11 cellular contexts compared by ENCODE assay signal in genomic region chr1:155932487-155932886, GRCh38. TPM values are rescaled to one million over a fixed set of nuclear protein-coding genes. Genes with fewer than 3 reads are reported as not detected.
DNase-seq lines count a peak whose midpoint lies in the region; ATAC-seq and TF ChIP-seq lines count a peak whose summit lies in the region.
"Had no signal": no experiment of that assay in that cellular context is flagged by ENCODE, and none has a peak within 500 bp of the region (broad histone marks: within the 10 kb centered on the region; RNA-seq: fewer than 3 reads in every experiment).

No MANE protein-coding gene starts in this region.

- POLR2A ChIA-PET in activated CD8-positive, alpha-beta T cell treated with anti-CD3 and anti-CD28 coated beads, Interleukin-2, amount 10 ng/mL, durations not matched to agents 7 days and 5 days (lab: Charles Lee) = interaction anchor here (0.9 to 4.2 kb wide), 4 partner anchors 12 to 280 kb away, joined by 3 to 39 read pairs (median 10); partner anchors contain the start of genes PMF1 and SYT11

- intact Hi-C loops in natural killer cell (cut with micrococcal nuclease) = no loop called here
- intact Hi-C loops in upper lobe of right lung (cut with DNase I) = no loop called here

- TF ChIP-seq CTCF in natural killer cell (IDR thresholded peaks at IDR 0.05) (no peak), glutamatergic neuron (IDR thresholded peaks at IDR 0.05; ENCODE audit: partially characterized antibody, unreplicated experiment) (no peak), upper lobe of right lung (IDR thresholded peaks at IDR 0.05) (no peak)

- ATAC-seq in natural killer cell (no peak), upper lobe of right lung (no peak), GM18909 (IDR thresholded peaks at IDR 0.05; ENCODE audit: poor library complexity, unreplicated experiment) (no peak), HG03469 (IDR thresholded peaks at IDR 0.05; ENCODE audit: unreplicated experiment) (no peak)
- no peak for ATAC-seq in natural killer cell treated with Interleukin-12 subunit alpha and Interleukin-12 subunit beta and Interleukin-15 and Interleukin-18, amount 100 ng/mL, for 72 hours
- no peak for ATAC-seq in activated CD8-positive, alpha-beta T cell treated with anti-CD3 and anti-CD28 coated beads, Interleukin-2, amount 10 ng/mL, durations not matched to agents 7 days and 5 days
- ATAC-seq: pancreas had no signal

- no peaks in the 10 kb centered on the region for H3K9me3 ChIP-seq in upper lobe of right lung
- H3K9me3 ChIP-seq: pancreas had no signal

- no peak overlapping the region for H3K27ac ChIP-seq in upper lobe of right lung
- H3K27ac ChIP-seq: pancreas had no signal

- H3K4me1 Mint-ChIP-seq in natural killer cell (peaks cover 19 to 22% of the 10 kb centered on the region in 2 donors), glutamatergic neuron (ENCODE audit: low read depth, unreplicated experiment) (no peaks in the 10 kb centered on the region)
- H3K4me1 Mint-ChIP-seq in natural killer cell treated with Interleukin-12 subunit alpha and Interleukin-12 subunit beta and Interleukin-15 and Interleukin-18, amount 100 ng/mL, for 72 hours (ENCODE audit: low read depth in 2 of 2) = peaks cover 21 to 25% of the 10 kb centered on the region in 2 donors
- peaks cover 41% of the 10 kb centered on the region for H3K4me1 Mint-ChIP-seq in activated CD8-positive, alpha-beta T cell treated with anti-CD3 and anti-CD28 coated beads, Interleukin-2, amount 10 ng/mL, durations not matched to agents 7 days and 5 days (ENCODE audit: low read depth)

- H3K27ac Mint-ChIP-seq in natural killer cell = no peak overlapping the region
- peak overlapping the region in 1 of 2 donors; percentile 74 for H3K27ac Mint-ChIP-seq in natural killer cell treated with Interleukin-12 subunit alpha and Interleukin-12 subunit beta and Interleukin-15 and Interleukin-18, amount 100 ng/mL, for 72 hours
- H3K27ac Mint-ChIP-seq in activated CD8-positive, alpha-beta T cell treated with anti-CD3 and anti-CD28 coated beads, Interleukin-2, amount 10 ng/mL, durations not matched to agents 7 days and 5 days = peak overlapping the region; percentile 60
- no peak overlapping the region for H3K27ac Mint-ChIP-seq in glutamatergic neuron (ENCODE audit: unreplicated experiment)

- peaks cover 6% of the 10 kb centered on the region for H3K36me3 Mint-ChIP-seq in natural killer cell
- peaks cover 14% of the 10 kb centered on the region for H3K36me3 Mint-ChIP-seq in natural killer cell treated with Interleukin-12 subunit alpha and Interleukin-12 subunit beta and Interleukin-15 and Interleukin-18, amount 100 ng/mL, for 72 hours
- peaks cover 47% of the 10 kb centered on the region for H3K36me3 Mint-ChIP-seq in activated CD8-positive, alpha-beta T cell treated with anti-CD3 and anti-CD28 coated beads, Interleukin-2, amount 10 ng/mL, durations not matched to agents 7 days and 5 days (ENCODE audit: low read depth)
- no peaks in the 10 kb centered on the region for H3K36me3 Mint-ChIP-seq in glutamatergic neuron (ENCODE audit: unreplicated experiment)

- peaks cover 42% of the 10 kb centered on the region for H3K4me1 ChIP-seq in upper lobe of right lung

- H3K36me3 ChIP-seq in upper lobe of right lung = peaks cover 60% of the 10 kb centered on the region

- peak overlapping the region; percentile 91 for H3K4me3 ChIP-seq in upper lobe of right lung

- no peak for DNase-seq in natural killer cell
- no peak for DNase-seq in natural killer cell treated with Interleukin-12 subunit alpha and Interleukin-12 subunit beta and Interleukin-15 and Interleukin-18, amount 100 ng/mL, for 72 hours (ENCODE audit: low spot score)
- no peak for DNase-seq in activated CD8-positive, alpha-beta T cell treated with anti-CD3 and anti-CD28 coated beads, Interleukin-2, amount 10 ng/mL, durations not matched to agents 7 days and 5 days
- no peak for DNase-seq in glutamatergic neuron
- DNase-seq in upper lobe of right lung = no peak
- no peak for DNase-seq in stimulated activated CD4-positive, alpha-beta T cell treated with anti-CD3 and anti-CD28 coated beads, Interleukin-2, amount 100 ng/mL, for 24 hours
- DNase-seq: activated gamma-delta T cell treated with Interleukin-2 at 50 U/mL for 16 hours, NCI-H1436 treated with DMSO at 0.1 percent for 48 hours, pancreas had no signal

- CTCF ChIA-PET in activated CD8-positive, alpha-beta T cell treated with anti-CD3 and anti-CD28 coated beads, Interleukin-2, amount 10 ng/mL, durations not matched to agents 7 days and 5 days (lab: Charles Lee) = interaction anchor here (1.2 to 4.9 kb wide), 7 partner anchors 9 to 134 kb away, joined by 3 to 96 read pairs (median 16); partner anchors contain the start of gene ARHGEF2

- no peaks in the 10 kb centered on the region for H3K9me3 Mint-ChIP-seq in natural killer cell
- no peaks in the 10 kb centered on the region for H3K9me3 Mint-ChIP-seq in natural killer cell treated with Interleukin-12 subunit alpha and Interleukin-12 subunit beta and Interleukin-15 and Interleukin-18, amount 100 ng/mL, for 72 hours
- no peaks in the 10 kb centered on the region for H3K9me3 Mint-ChIP-seq in activated CD8-positive, alpha-beta T cell treated with anti-CD3 and anti-CD28 coated beads, Interleukin-2, amount 10 ng/mL, durations not matched to agents 7 days and 5 days (ENCODE audit: insufficient read depth)
- peaks cover 1% of the 10 kb centered on the region for H3K9me3 Mint-ChIP-seq in glutamatergic neuron (ENCODE audit: unreplicated experiment)

- H3K27me3 ChIP-seq in upper lobe of right lung = no peaks in the 10 kb centered on the region
- H3K27me3 ChIP-seq: pancreas had no signal

- H3K27me3 Mint-ChIP-seq in natural killer cell (ENCODE audit: low read depth in 2 of 2) (no peaks in the 10 kb centered on the region), glutamatergic neuron (ENCODE audit: unreplicated experiment) (no peaks in the 10 kb centered on the region)
- H3K27me3 Mint-ChIP-seq in natural killer cell treated with Interleukin-12 subunit alpha and Interleukin-12 subunit beta and Interleukin-15 and Interleukin-18, amount 100 ng/mL, for 72 hours = no peaks in the 10 kb centered on the region
- H3K27me3 Mint-ChIP-seq in activated CD8-positive, alpha-beta T cell treated with anti-CD3 and anti-CD28 coated beads, Interleukin-2, amount 10 ng/mL, durations not matched to agents 7 days and 5 days (ENCODE audit: low read depth) = no peaks in the 10 kb centered on the region

- peak overlapping the region; percentile 28 for H3K4me3 Mint-ChIP-seq in natural killer cell
- no peak overlapping the region for H3K4me3 Mint-ChIP-seq in natural killer cell treated with Interleukin-12 subunit alpha and Interleukin-12 subunit beta and Interleukin-15 and Interleukin-18, amount 100 ng/mL, for 72 hours
- H3K4me3 Mint-ChIP-seq in activated CD8-positive, alpha-beta T cell treated with anti-CD3 and anti-CD28 coated beads, Interleukin-2, amount 10 ng/mL, durations not matched to agents 7 days and 5 days = no peak overlapping the region
- peak overlapping the region; percentile 30 for H3K4me3 Mint-ChIP-seq in glutamatergic neuron (ENCODE audit: unreplicated experiment)

RNA-seq across cellular contexts. Expression of gene KHDC4, which starts 1.7 kb away (rescaled TPM):
- 100 to 1,000 TPM in 1 of 3 donors, 10 to 100 TPM in 2; 61.9 to 101 (median 85.9) TPM for total RNA-seq in natural killer cell
- 10 to 100 TPM; 47.6 to 96.0 TPM for total RNA-seq in natural killer cell treated with Interleukin-12 subunit alpha and Interleukin-12 subunit beta and Interleukin-15 and Interleukin-18, amount 100 ng/mL, for 72 hours
- total RNA-seq in activated CD8-positive, alpha-beta T cell treated with anti-CD3 and anti-CD28 coated beads, Interleukin-2, amount 10 ng/mL, durations not matched to agents 7 days and 5 days = 10 to 100 TPM; 64.5 to 68.9 TPM
- 51.8 TPM for total RNA-seq in glutamatergic neuron (ENCODE audit: unreplicated experiment)
- total RNA-seq in upper lobe of right lung = 40.1 TPM

RNA-seq across cellular contexts. Expression of gene RXFP4, which starts 9.0 kb away (rescaled TPM):
- total RNA-seq in natural killer cell (not detected), glutamatergic neuron (ENCODE audit: unreplicated experiment) (not detected), upper lobe of right lung (not detected)
- not detected for total RNA-seq in natural killer cell treated with Interleukin-12 subunit alpha and Interleukin-12 subunit beta and Interleukin-15 and Interleukin-18, amount 100 ng/mL, for 72 hours
- total RNA-seq in activated CD8-positive, alpha-beta T cell treated with anti-CD3 and anti-CD28 coated beads, Interleukin-2, amount 10 ng/mL, durations not matched to agents 7 days and 5 days = not detected

RNA-seq across cellular contexts. Expression of gene RIT1, which starts 21.3 kb away (rescaled TPM):
- 10 to 100 TPM; 79.1 to 86.1 (median 79.2) TPM for total RNA-seq in natural killer cell
- total RNA-seq in natural killer cell treated with Interleukin-12 subunit alpha and Interleukin-12 subunit beta and Interleukin-15 and Interleukin-18, amount 100 ng/mL, for 72 hours = 10 to 100 TPM; 29.4 to 40.2 TPM
- total RNA-seq in activated CD8-positive, alpha-beta T cell treated with anti-CD3 and anti-CD28 coated beads, Interleukin-2, amount 10 ng/mL, durations not matched to agents 7 days and 5 days = 10 to 100 TPM; 26.0 to 26.4 TPM
- total RNA-seq in glutamatergic neuron (ENCODE audit: unreplicated experiment) = 35.9 TPM
- 49.9 TPM for total RNA-seq in upper lobe of right lung

RNA-seq across cellular contexts. Expression of gene ARHGEF2, which starts 45.9 kb away (rescaled TPM):
- total RNA-seq in natural killer cell = 100 to 1,000 TPM; 143 to 200 (median 147) TPM
- total RNA-seq in natural killer cell treated with Interleukin-12 subunit alpha and Interleukin-12 subunit beta and Interleukin-15 and Interleukin-18, amount 100 ng/mL, for 72 hours = 100 to 1,000 TPM; 205 to 234 TPM
- total RNA-seq in activated CD8-positive, alpha-beta T cell treated with anti-CD3 and anti-CD28 coated beads, Interleukin-2, amount 10 ng/mL, durations not matched to agents 7 days and 5 days = 100 to 1,000 TPM; 142 to 147 TPM
- 222 TPM for total RNA-seq in glutamatergic neuron (ENCODE audit: unreplicated experiment)
- 220 TPM for total RNA-seq in upper lobe of right lung

Comparison
In these comparisons a context has a peak if more than half of its experiments do, and no peak if none do; other contexts are left out.
1. H3K4me3 Mint-ChIP-seq: peak in natural killer cell (single experiment) and glutamatergic neuron (single experiment); none in natural killer cell treated with Interleukin-12 subunit alpha and Interleukin-12 subunit beta and Interleukin-15 and Interleukin-18, amount 100 ng/mL, for 72 hours (single experiment) and activated CD8-positive, alpha-beta T cell treated with anti-CD3 and anti-CD28 coated beads, Interleukin-2, amount 10 ng/mL, durations not matched to agents 7 days and 5 days (single experiment).